1 cellular context compared by ENCODE assay signal in the genomic region with DNA sequence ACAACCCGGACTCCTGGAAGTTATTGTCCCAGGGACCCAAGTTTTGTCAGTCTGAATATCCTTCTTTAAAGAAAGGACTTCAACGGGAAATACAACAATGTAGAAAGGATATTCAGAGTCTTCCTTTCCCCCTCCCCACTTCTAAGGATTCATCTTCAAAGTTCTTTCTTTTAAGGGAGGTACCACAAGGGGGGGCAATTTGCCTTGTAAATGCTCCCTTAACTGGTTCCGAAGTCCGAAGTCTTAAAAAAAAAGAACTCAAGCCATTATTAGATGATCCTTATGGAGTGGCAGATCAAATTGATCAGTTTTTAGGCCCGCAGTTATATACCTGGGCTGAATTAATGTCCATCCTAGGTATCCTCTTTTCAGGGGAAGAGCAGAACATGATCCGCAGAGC.
TF ChIP-seq lines count a peak whose summit lies in the region.

No MANE protein-coding gene starts in this region.

TF ChIP-seq in H1, 55 proteins besides CTCF, POLR2A, EP300 and RAD21:
- no peak for TF ChIP-seq NANOG (IDR thresholded peaks at IDR 0.05; ENCODE audit: insufficient read depth, low read depth, low read length, poor library complexity, severe bottlenecking)
- no peak for TF ChIP-seq CREB1 (IDR thresholded peaks at IDR 0.05)
- TF ChIP-seq ATF2 (IDR thresholded peaks at IDR 0.05; ENCODE audit: low read length): no peak
- TF ChIP-seq TAF7 (optimal IDR thresholded peaks at IDR 0.05; ENCODE audit: borderline replicate concordance, low read depth, low read length): no peak
- no peak for TF ChIP-seq CBX5 (IDR thresholded peaks at IDR 0.05; ENCODE audit: low read depth, low read length)
- no peak for TF ChIP-seq E2F6 (IDR thresholded peaks at IDR 0.05)
- TF ChIP-seq BACH1 (IDR thresholded peaks at IDR 0.05; ENCODE audit: low read length): no peak
- no peak for TF ChIP-seq TBP (IDR thresholded peaks at IDR 0.05; ENCODE audit: low read depth, low read length)
- TF ChIP-seq TAF1 (IDR thresholded peaks at IDR 0.05; ENCODE audit: low read depth, low read length): no peak
- TF ChIP-seq POU5F1 (IDR thresholded peaks at IDR 0.05; ENCODE audit: low read depth, low read length): no peak
- no peak for TF ChIP-seq SIX5 (IDR thresholded peaks at IDR 0.05; ENCODE audit: low read depth, low read length)
- no peak for TF ChIP-seq POLR2AphosphoS5 (IDR thresholded peaks at IDR 0.05; ENCODE audit: low read depth, low read length)
- TF ChIP-seq FOSL1 (IDR thresholded peaks at IDR 0.05; ENCODE audit: insufficient read depth, low read depth, low read length): no peak
- TF ChIP-seq SP2 (IDR thresholded peaks at IDR 0.05; ENCODE audit: low read length): no peak
- TF ChIP-seq GTF2F1 (IDR thresholded peaks at IDR 0.05; ENCODE audit: borderline replicate concordance, low read depth, low read length): no peak
- no peak for TF ChIP-seq TCF12 (IDR thresholded peaks at IDR 0.05; ENCODE audit: low read depth, low read length)
- TF ChIP-seq SRF (IDR thresholded peaks at IDR 0.05; ENCODE audit: low read depth, low read length): no peak
- TF ChIP-seq CTBP2 (IDR thresholded peaks at IDR 0.05; ENCODE audit: borderline replicate concordance, insufficient read depth, insufficient read length, low read length): no peak
